ENCODE assay signal across 1 cellular context in the genomic region with DNA sequence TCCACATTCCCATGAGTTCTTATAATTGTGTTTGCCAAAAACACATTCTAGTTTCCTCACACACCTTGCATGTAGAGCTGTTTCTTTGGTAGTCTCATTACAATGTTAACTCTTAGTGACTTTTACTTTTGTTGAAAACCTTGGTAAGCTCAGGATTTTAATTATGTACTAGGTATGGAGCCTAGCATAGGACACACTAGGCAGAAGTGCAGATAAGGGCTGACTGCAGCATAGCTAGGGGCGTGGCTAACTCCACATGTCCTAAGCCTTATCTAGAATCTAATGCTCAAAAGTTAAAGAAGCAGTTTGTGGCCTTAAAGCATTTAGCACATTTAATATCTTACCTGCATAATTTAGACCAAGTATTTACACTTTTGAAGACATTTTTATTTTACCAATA.
A peak's percentile ranks its signal among the peaks of the same experiment; 100 is the strongest.
TF ChIP-seq lines count a peak whose summit lies in the region.

No MANE protein-coding gene starts in this region.

TF ChIP-seq in K562, 482 proteins besides CTCF, POLR2A, EP300 and RAD21 (continued from another document):
- TF ChIP-seq, protein P1, sequence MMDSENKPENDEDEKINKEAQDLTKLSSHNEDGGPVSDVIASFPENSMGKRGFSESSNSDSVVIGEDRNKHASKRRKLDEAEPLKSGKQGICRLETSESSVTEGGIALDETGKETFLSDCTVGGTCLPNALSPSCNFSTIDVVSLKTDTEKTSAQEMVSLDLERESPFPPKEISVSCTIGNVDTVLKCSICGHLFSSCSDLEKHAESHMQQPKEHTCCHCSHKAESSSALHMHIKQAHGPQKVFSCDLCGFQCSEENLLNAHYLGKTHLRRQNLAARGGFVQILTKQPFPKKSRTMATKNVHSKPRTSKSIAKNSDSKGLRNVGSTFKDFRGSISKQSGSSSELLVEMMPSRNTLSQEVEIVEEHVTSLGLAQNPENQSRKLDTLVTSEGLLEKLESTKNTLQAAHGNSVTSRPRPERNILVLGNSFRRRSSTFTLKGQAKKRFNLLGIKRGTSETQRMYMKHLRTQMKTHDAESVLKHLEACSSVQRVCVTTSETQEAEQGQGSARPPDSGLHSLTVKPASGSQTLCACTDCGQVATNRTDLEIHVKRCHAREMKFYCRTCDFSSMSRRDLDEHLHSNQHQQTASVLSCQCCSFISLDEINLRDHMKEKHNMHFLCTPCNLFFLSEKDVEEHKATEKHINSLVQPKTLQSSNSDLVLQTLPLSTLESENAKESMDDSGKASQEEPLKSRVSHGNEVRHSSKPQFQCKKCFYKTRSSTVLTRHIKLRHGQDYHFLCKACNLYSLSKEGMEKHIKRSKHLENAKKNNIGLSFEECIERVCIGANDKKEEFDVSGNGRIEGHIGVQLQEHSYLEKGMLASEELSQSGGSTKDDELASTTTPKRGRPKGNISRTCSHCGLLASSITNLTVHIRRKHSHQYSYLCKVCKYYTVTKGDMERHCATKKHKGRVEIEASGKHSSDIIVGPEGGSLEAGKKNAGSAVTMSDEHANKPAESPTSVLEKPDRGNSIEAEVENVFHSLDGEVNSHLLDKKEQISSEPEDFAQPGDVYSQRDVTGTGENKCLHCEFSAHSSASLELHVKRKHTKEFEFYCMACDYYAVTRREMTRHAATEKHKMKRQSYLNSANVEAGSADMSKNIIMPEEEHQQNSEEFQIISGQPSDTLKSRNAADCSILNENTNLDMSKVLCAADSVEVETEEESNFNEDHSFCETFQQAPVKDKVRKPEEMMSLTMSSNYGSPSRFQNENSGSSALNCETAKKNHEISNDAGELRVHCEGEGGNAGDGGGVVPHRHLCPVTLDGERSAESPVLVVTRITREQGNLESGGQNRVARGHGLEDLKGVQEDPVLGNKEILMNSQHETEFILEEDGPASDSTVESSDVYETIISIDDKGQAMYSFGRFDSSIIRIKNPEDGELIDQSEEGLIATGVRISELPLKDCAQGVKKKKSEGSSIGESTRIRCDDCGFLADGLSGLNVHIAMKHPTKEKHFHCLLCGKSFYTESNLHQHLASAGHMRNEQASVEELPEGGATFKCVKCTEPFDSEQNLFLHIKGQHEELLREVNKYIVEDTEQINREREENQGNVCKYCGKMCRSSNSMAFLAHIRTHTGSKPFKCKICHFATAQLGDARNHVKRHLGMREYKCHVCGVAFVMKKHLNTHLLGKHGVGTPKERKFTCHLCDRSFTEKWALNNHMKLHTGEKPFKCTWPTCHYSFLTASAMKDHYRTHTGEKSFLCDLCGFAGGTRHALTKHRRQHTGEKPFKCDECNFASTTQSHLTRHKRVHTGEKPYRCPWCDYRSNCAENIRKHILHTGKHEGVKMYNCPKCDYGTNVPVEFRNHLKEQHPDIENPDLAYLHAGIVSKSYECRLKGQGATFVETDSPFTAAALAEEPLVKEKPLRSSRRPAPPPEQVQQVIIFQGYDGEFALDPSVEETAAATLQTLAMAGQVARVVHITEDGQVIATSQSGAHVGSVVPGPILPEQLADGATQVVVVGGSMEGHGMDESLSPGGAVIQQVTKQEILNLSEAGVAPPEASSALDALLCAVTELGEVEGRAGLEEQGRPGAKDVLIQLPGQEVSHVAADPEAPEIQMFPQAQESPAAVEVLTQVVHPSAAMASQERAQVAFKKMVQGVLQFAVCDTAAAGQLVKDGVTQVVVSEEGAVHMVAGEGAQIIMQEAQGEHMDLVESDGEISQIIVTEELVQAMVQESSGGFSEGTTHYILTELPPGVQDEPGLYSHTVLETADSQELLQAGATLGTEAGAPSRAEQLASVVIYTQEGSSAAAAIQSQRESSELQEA (IDR thresholded peaks at IDR 0.05; ENCODE audit: low read depth) = peak; percentile 87
- no peak for TF ChIP-seq ATF1 (CRISPR knock-in tag; IDR thresholded peaks at IDR 0.05)
- TF ChIP-seq ATF1 (tag; IDR thresholded peaks at IDR 0.05) = peak; percentile 27; the same call in 1 of the 2 replicates
- TF ChIP-seq TEAD4 (IDR thresholded peaks at IDR 0.05; ENCODE audit: low read length) = 0 out of 2 replicates have a peak, but pooled peaks have one; percentile 16
- TF ChIP-seq TEAD4 (CRISPR knock-in tag; IDR thresholded peaks at IDR 0.05; ENCODE audit: borderline replicate concordance) = no peak
- TF ChIP-seq ELF1 (tag; IDR thresholded peaks at IDR 0.05) = no peak
- TF ChIP-seq, protein P2, sequence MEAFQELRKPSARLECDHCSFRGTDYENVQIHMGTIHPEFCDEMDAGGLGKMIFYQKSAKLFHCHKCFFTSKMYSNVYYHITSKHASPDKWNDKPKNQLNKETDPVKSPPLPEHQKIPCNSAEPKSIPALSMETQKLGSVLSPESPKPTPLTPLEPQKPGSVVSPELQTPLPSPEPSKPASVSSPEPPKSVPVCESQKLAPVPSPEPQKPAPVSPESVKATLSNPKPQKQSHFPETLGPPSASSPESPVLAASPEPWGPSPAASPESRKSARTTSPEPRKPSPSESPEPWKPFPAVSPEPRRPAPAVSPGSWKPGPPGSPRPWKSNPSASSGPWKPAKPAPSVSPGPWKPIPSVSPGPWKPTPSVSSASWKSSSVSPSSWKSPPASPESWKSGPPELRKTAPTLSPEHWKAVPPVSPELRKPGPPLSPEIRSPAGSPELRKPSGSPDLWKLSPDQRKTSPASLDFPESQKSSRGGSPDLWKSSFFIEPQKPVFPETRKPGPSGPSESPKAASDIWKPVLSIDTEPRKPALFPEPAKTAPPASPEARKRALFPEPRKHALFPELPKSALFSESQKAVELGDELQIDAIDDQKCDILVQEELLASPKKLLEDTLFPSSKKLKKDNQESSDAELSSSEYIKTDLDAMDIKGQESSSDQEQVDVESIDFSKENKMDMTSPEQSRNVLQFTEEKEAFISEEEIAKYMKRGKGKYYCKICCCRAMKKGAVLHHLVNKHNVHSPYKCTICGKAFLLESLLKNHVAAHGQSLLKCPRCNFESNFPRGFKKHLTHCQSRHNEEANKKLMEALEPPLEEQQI (IDR thresholded peaks at IDR 0.05) = peak; percentile 42; the same call in 1 of the 2 replicates
- peak; percentile 76 for TF ChIP-seq ZNF316 (IDR thresholded peaks at IDR 0.05)
- TF ChIP-seq L3MBTL2 (IDR thresholded peaks at IDR 0.05) = peak; percentile 46; the same call in 1 of the 2 replicates
- TF ChIP-seq GATA2 (CRISPR knock-in tag; IDR thresholded peaks at IDR 0.05) = peak; percentile 23; the same call in 1 of the 2 replicates
- 0 out of 2 replicates have a peak, but pooled peaks have one; percentile 23 for TF ChIP-seq CREM (IDR thresholded peaks at IDR 0.05; ENCODE audit: low read depth)
- TF ChIP-seq, protein P3, sequence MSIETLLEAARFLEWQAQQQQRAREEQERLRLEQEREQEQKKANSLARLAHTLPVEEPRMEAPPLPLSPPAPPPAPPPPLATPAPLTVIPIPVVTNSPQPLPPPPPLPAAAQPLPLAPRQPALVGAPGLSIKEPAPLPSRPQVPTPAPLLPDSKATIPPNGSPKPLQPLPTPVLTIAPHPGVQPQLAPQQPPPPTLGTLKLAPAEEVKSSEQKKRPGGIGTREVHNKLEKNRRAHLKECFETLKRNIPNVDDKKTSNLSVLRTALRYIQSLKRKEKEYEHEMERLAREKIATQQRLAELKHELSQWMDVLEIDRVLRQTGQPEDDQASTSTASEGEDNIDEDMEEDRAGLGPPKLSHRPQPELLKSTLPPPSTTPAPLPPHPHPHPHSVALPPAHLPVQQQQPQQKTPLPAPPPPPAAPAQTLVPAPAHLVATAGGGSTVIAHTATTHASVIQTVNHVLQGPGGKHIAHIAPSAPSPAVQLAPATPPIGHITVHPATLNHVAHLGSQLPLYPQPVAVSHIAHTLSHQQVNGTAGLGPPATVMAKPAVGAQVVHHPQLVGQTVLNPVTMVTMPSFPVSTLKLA (conservative IDR thresholded peaks at IDR 0.05) = 0 out of 4 replicates have a peak, but pooled peaks of 1 of the 2 experiments have one; percentile 27
